Comparison of ENCODE assay signal across 8 cellular contexts in the genomic region with DNA sequence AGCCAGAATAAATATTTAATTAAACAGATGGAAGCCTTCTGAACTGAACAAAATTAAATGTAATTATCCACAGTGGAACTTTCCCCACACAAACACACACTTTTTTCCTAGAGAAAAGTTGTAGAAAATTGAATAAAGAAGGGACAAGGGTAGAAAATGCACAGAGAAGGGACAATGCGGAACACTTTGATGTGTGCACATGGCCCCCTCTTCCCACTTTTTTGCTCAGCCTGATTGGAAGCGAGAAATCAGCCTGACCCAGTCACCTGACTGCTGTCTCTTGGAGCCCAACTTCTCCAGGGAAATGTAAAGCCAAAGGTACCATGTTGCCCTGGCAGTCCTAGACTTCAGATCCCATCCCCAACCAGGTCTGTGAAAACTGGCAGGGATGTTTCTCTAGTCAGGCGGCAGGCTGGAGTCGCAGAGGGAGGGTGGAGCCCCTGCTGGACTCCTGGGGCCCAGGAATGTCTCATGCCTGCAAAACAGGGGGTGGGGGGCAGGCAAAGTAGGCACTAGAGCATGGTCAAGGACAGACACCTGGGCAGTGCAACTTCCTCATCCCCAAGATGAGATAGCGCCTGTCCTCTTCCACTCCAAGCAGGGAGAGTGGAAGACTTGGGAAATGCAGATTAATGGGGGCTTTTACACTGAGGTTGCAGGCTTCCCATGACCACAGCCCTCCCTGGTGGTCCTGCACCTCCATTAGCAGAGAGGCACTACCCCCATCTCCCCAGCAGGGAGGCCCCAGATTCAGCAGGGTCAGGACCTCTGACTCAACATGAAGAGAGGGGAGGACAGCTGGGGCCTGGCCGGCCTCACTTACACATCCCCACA. TPM values are rescaled to one million over a fixed set of nuclear protein-coding genes. Genes with fewer than 3 reads are reported as not detected.
DNase-seq lines count a peak whose midpoint lies in the region; ATAC-seq lines count a peak whose summit lies in the region.

No MANE protein-coding gene starts in this region.

- no peak for DNase-seq in activated CD4-positive, alpha-beta T cell treated with anti-CD3 and anti-CD28 coated beads, Interleukin-2, amount 10 ng/mL, durations not matched to agents 24 days and 14 days
- DNase-seq in activated CD4-positive, alpha-beta T cell treated with anti-CD3 and anti-CD28 coated beads for 1 hour = no peak
- DNase-seq in activated naive CD8-positive, alpha-beta T cell treated with anti-CD3 and anti-CD28 coated beads, Interleukin-2, amount 10 ng/mL, durations not matched to agents 7 days and 5 days = no peak
- no peak for DNase-seq in immature natural killer cell
- no peak for DNase-seq in NCI-H1092 treated with DMSO at 0.1 percent for 48 hours (lab: John Stamatoyannopoulos, UW)

- POLR2A ChIA-PET in activated naive CD8-positive, alpha-beta T cell treated with anti-CD3 and anti-CD28 coated beads, Interleukin-2, amount 10 ng/mL, durations not matched to agents 7 days and 5 days (lab: Charles Lee) = no interaction called here

- peaks cover 48% of the 10 kb centered on the region for H3K4me1 ChIP-seq in stomach smooth muscle (ENCODE audit: control insufficient read depth, insufficient read depth, low read length)

- H3K9me3 ChIP-seq in stomach smooth muscle (ENCODE audit: control insufficient read depth in 2 of 2, low read length in 2 of 2) = no peaks in the 10 kb centered on the region

- H3K4me3 Mint-ChIP-seq in activated CD4-positive, alpha-beta T cell treated with anti-CD3 and anti-CD28 coated beads, Interleukin-2, amount 10 ng/mL, durations not matched to agents 24 days and 14 days = peak overlapping the region; percentile 94
- peak overlapping the region; percentile 90 for H3K4me3 Mint-ChIP-seq in activated naive CD8-positive, alpha-beta T cell treated with anti-CD3 and anti-CD28 coated beads, Interleukin-2, amount 10 ng/mL, durations not matched to agents 7 days and 5 days
- H3K4me3 Mint-ChIP-seq in immature natural killer cell = peak overlapping the region; percentile 82 to 88 (median 85)

- H3K27ac ChIP-seq in stomach smooth muscle (ENCODE audit: low read length) = peak overlapping the region; percentile 84

- H3K9ac ChIP-seq in stomach smooth muscle (ENCODE audit: low read length in 2 of 2) = peak overlapping the region; percentile 18 to 29

- no peaks in the 10 kb centered on the region for H3K9me3 Mint-ChIP-seq in activated CD4-positive, alpha-beta T cell treated with anti-CD3 and anti-CD28 coated beads, Interleukin-2, amount 10 ng/mL, durations not matched to agents 24 days and 14 days
- H3K9me3 Mint-ChIP-seq in activated naive CD8-positive, alpha-beta T cell treated with anti-CD3 and anti-CD28 coated beads, Interleukin-2, amount 10 ng/mL, durations not matched to agents 7 days and 5 days = no peaks in the 10 kb centered on the region
- H3K9me3 Mint-ChIP-seq in immature natural killer cell = no peaks in the 10 kb centered on the region

- H3K36me3 Mint-ChIP-seq in activated CD4-positive, alpha-beta T cell treated with anti-CD3 and anti-CD28 coated beads, Interleukin-2, amount 10 ng/mL, durations not matched to agents 24 days and 14 days (ENCODE audit: low read depth) = peaks cover 35% of the 10 kb centered on the region
- peaks cover 11% of the 10 kb centered on the region for H3K36me3 Mint-ChIP-seq in activated naive CD8-positive, alpha-beta T cell treated with anti-CD3 and anti-CD28 coated beads, Interleukin-2, amount 10 ng/mL, durations not matched to agents 7 days and 5 days
- H3K36me3 Mint-ChIP-seq in immature natural killer cell = peaks cover 0 to 15% (median 4%) of the 10 kb centered on the region in 3 donors

- peak overlapping the region; percentile 52 for H3K27ac Mint-ChIP-seq in activated CD4-positive, alpha-beta T cell treated with anti-CD3 and anti-CD28 coated beads, Interleukin-2, amount 10 ng/mL, durations not matched to agents 24 days and 14 days
- H3K27ac Mint-ChIP-seq in activated naive CD8-positive, alpha-beta T cell treated with anti-CD3 and anti-CD28 coated beads, Interleukin-2, amount 10 ng/mL, durations not matched to agents 7 days and 5 days = peak overlapping the region; percentile 76
- H3K27ac Mint-ChIP-seq in immature natural killer cell = peak overlapping the region; percentile 72 to 90 (median 86)

- intact Hi-C loops in activated CD4-positive, alpha-beta T cell treated with anti-CD3 and anti-CD28 coated beads, Interleukin-2, amount 10 ng/mL, durations not matched to agents 24 days and 14 days (cut with micrococcal nuclease) = loop anchor here (10.0 kb wide), 3 partner anchors 207 to 737 kb away; a partner anchor contains a TSS

- H3K27me3 ChIP-seq in stomach smooth muscle (ENCODE audit: control insufficient read depth in 1 of 2, insufficient read depth in 2 of 2, low read length in 2 of 2) = no peaks in the 10 kb centered on the region

- ATAC-seq in activated naive CD8-positive, alpha-beta T cell treated with anti-CD3 and anti-CD28 coated beads, Interleukin-2, amount 10 ng/mL, durations not matched to agents 7 days and 5 days (ENCODE audit: low read depth) = no peak
- ATAC-seq in HG03097 (IDR thresholded peaks at IDR 0.05; ENCODE audit: low FRiP score, unreplicated experiment) (no peak), HG03135 (IDR thresholded peaks at IDR 0.05; ENCODE audit: unreplicated experiment) (no peak)

- peaks cover 20% of the 10 kb centered on the region in 2 donors for H3K36me3 ChIP-seq in stomach smooth muscle (ENCODE audit: control insufficient read depth in 2 of 2, insufficient read depth in 2 of 2, low read length in 2 of 2)

- no peaks in the 10 kb centered on the region for H3K27me3 Mint-ChIP-seq in activated CD4-positive, alpha-beta T cell treated with anti-CD3 and anti-CD28 coated beads, Interleukin-2, amount 10 ng/mL, durations not matched to agents 24 days and 14 days
- peaks cover 2% of the 10 kb centered on the region for H3K27me3 Mint-ChIP-seq in activated naive CD8-positive, alpha-beta T cell treated with anti-CD3 and anti-CD28 coated beads, Interleukin-2, amount 10 ng/mL, durations not matched to agents 7 days and 5 days
- peaks cover 0 to 11% (median 0%) of the 10 kb centered on the region in 3 donors for H3K27me3 Mint-ChIP-seq in immature natural killer cell (ENCODE audit: low read depth in 3 of 3)

- H3K4me3 ChIP-seq in stomach smooth muscle (ENCODE audit: low read length in 2 of 2) = peak overlapping the region; percentile 86 to 96

- H3K4me1 Mint-ChIP-seq in activated CD4-positive, alpha-beta T cell treated with anti-CD3 and anti-CD28 coated beads, Interleukin-2, amount 10 ng/mL, durations not matched to agents 24 days and 14 days = peaks cover 37% of the 10 kb centered on the region
- peaks cover 46% of the 10 kb centered on the region for H3K4me1 Mint-ChIP-seq in activated naive CD8-positive, alpha-beta T cell treated with anti-CD3 and anti-CD28 coated beads, Interleukin-2, amount 10 ng/mL, durations not matched to agents 7 days and 5 days
- H3K4me1 Mint-ChIP-seq in immature natural killer cell = peaks cover 55 to 57% of the 10 kb centered on the region in 2 donors

RNA-seq across cellular contexts. Expression of a gene that starts 2.8 kb away (rescaled TPM):
- total RNA-seq in activated CD4-positive, alpha-beta T cell treated with anti-CD3 and anti-CD28 coated beads, Interleukin-2, amount 10 ng/mL, durations not matched to agents 24 days and 14 days = 195 TPM in 2 replicates
- 100 to 1,000 TPM; 153 TPM for total RNA-seq in activated naive CD8-positive, alpha-beta T cell treated with anti-CD3 and anti-CD28 coated beads, Interleukin-2, amount 10 ng/mL, durations not matched to agents 7 days and 5 days
- 100 to 1,000 TPM; 138 to 200 (median 168) TPM for polyA plus RNA-seq in immature natural killer cell

RNA-seq across cellular contexts. Expression of a gene that starts 10.3 kb away (rescaled TPM):
- 0.12 TPM in 1 of 2 replicates, not detected in the other for total RNA-seq in activated CD4-positive, alpha-beta T cell treated with anti-CD3 and anti-CD28 coated beads, Interleukin-2, amount 10 ng/mL, durations not matched to agents 24 days and 14 days
- total RNA-seq in activated naive CD8-positive, alpha-beta T cell treated with anti-CD3 and anti-CD28 coated beads, Interleukin-2, amount 10 ng/mL, durations not matched to agents 7 days and 5 days = not detected
- not detected for polyA plus RNA-seq in immature natural killer cell

RNA-seq across cellular contexts. Expression of a gene that starts 34.9 kb away (rescaled TPM):
- 11.5 and 12.5 TPM in 2 replicates for total RNA-seq in activated CD4-positive, alpha-beta T cell treated with anti-CD3 and anti-CD28 coated beads, Interleukin-2, amount 10 ng/mL, durations not matched to agents 24 days and 14 days
- total RNA-seq in activated naive CD8-positive, alpha-beta T cell treated with anti-CD3 and anti-CD28 coated beads, Interleukin-2, amount 10 ng/mL, durations not matched to agents 7 days and 5 days = 10 to 100 TPM; 11.5 to 12.7 TPM
- polyA plus RNA-seq in immature natural killer cell = 1 to 10 TPM; 2.1 to 5.1 (median 3.6) TPM

RNA-seq across cellular contexts. Expression of a gene that starts 36.4 kb away (rescaled TPM):
- total RNA-seq in activated CD4-positive, alpha-beta T cell treated with anti-CD3 and anti-CD28 coated beads, Interleukin-2, amount 10 ng/mL, durations not matched to agents 24 days and 14 days = 13.3 and 15.2 TPM in 2 replicates
- 10 to 100 TPM; 22.9 to 23.2 TPM for total RNA-seq in activated naive CD8-positive, alpha-beta T cell treated with anti-CD3 and anti-CD28 coated beads, Interleukin-2, amount 10 ng/mL, durations not matched to agents 7 days and 5 days
- 10 to 100 TPM; 35.6 to 53.3 (median 40.1) TPM for polyA plus RNA-seq in immature natural killer cell

RNA-seq across cellular contexts. Expression of a gene that starts 45.6 kb away (rescaled TPM):
- 56.2 and 62.3 TPM in 2 replicates for total RNA-seq in activated CD4-positive, alpha-beta T cell treated with anti-CD3 and anti-CD28 coated beads, Interleukin-2, amount 10 ng/mL, durations not matched to agents 24 days and 14 days
- 10 to 100 TPM; 64.0 to 64.6 TPM for total RNA-seq in activated naive CD8-positive, alpha-beta T cell treated with anti-CD3 and anti-CD28 coated beads, Interleukin-2, amount 10 ng/mL, durations not matched to agents 7 days and 5 days
- polyA plus RNA-seq in immature natural killer cell = 10 to 100 TPM; 11.7 to 20.9 (median 15.3) TPM
